Comparison of ENCODE assay signal across 22 cellular contexts in genomic region chr1:244735854-244736561, GRCh38.
DNase-seq lines count a peak whose midpoint lies in the region; ATAC-seq and TF ChIP-seq lines count a peak whose summit lies in the region.
"Had no signal": no experiment of that assay in that cellular context is flagged by ENCODE, and none has a peak within 500 bp of the region (broad histone marks: within the 10 kb centered on the region; RNA-seq: fewer than 3 reads in every experiment).

No MANE protein-coding gene starts in this region.

- ATAC-seq in PC-3 (peak; percentile 54), HG02885 (IDR thresholded peaks at IDR 0.05; ENCODE audit: poor library complexity, unreplicated experiment) (no peak)
- ATAC-seq in stimulated activated memory B cell treated with anti-CD40 and anti-IgM and Interleukin-4, amounts not matched to agents 10 μg/mL and 1 μg/mL and 100 μg/mL, for 72 hours: no peak
- ATAC-seq: activated CD4-positive, CD25-positive, alpha-beta regulatory T cell treated with anti-CD3 and anti-CD28 coated beads, Interleukin-2, amount 50 U/mL, for 24 hours had no signal

- intact Hi-C loops in PC-3 (cut with micrococcal nuclease) (no loop called here), dorsolateral prefrontal cortex (cut with DNase I) (no loop called here)

- DNase-seq in H7 (peak; percentile 56), PC-3 (peak; percentile 84), endothelial cell (ENCODE audit: low spot score) (no peak), dorsolateral prefrontal cortex (no peak), NAMALWA (ENCODE audit: low spot score) (no peak)
- DNase-seq: adrenal gland; effector CD8-positive, alpha-beta T cell; GF-D8; mesenchymal stem cell; NCI-H1048; NCI-H2081 treated with DMSO at 0.1 percent for 48 hours; NCI-H510A treated with DMSO at 0.1 percent for 48 hours; SIG-M5; stimulated activated CD4-positive, alpha-beta T cell treated with anti-CD3 and anti-CD28 coated beads, Interleukin-2, amount 100 ng/mL, for 48 hours had no signal

- no peaks in the 10 kb centered on the region; the same call in 1 of the 2 replicates for H3K36me3 ChIP-seq in H7 (replicated peaks; ENCODE audit: control insufficient read depth, insufficient read depth, low read length)
- no peaks in the 10 kb centered on the region for H3K36me3 ChIP-seq in PC-3 (ENCODE audit: low read depth, low read length)
- H3K36me3 ChIP-seq: adrenal gland had no signal

- H3K9me3 ChIP-seq in PC-3 (ENCODE audit: low read length): no peaks in the 10 kb centered on the region; the same call in 1 of the 2 replicates
- H3K9me3 ChIP-seq: adrenal gland had no signal

- no peaks in the 10 kb centered on the region for H3K79me2 ChIP-seq in PC-3 (ENCODE audit: low read length)

- no TSS peak for BruUV-seq in PC-3 (replicated peaks; lab: Mats Ljungman, UMichigan)

- H3K27me3 ChIP-seq in H7 (ENCODE audit: control insufficient read depth, insufficient read depth, low read length) (peaks cover 2% of the 10 kb centered on the region), PC-3 (ENCODE audit: low read length) (no peaks in the 10 kb centered on the region), dorsolateral prefrontal cortex (no peaks in the 10 kb centered on the region)
- H3K27me3 ChIP-seq: adrenal gland had no signal

- H3K27ac ChIP-seq in PC-3 (ENCODE audit: low read length) (peak overlapping the region; percentile 81), dorsolateral prefrontal cortex (no peak overlapping the region)
- H3K27ac ChIP-seq: adrenal gland had no signal

- H3K4me3 Mint-ChIP-seq in endothelial cell (ENCODE audit: unreplicated experiment): peak overlapping the region; percentile 37
- H3K4me3 Mint-ChIP-seq in stimulated activated memory B cell treated with anti-CD40 and anti-IgM and Interleukin-4, amounts not matched to agents 10 μg/mL and 1 μg/mL and 100 μg/mL, for 72 hours: no peak overlapping the region
- H3K4me3 Mint-ChIP-seq: B cell; central memory CD8-positive, alpha-beta T cell; nephron; T-helper 1 cell treated with Interleukin-12 subunit alpha and Interleukin-12 subunit beta and Interleukin-4 antibody, amounts not matched to agents 30 μg/mL and 1 μg/mL, for 36 hours had no signal

- H2AFZ ChIP-seq in PC-3 (ENCODE audit: low read length): peak overlapping the region; percentile 59

- peaks cover 6% of the 10 kb centered on the region for H3K27me3 Mint-ChIP-seq in endothelial cell (ENCODE audit: unreplicated experiment)
- no peaks in the 10 kb centered on the region for H3K27me3 Mint-ChIP-seq in stimulated activated memory B cell treated with anti-CD40 and anti-IgM and Interleukin-4, amounts not matched to agents 10 μg/mL and 1 μg/mL and 100 μg/mL, for 72 hours
- H3K27me3 Mint-ChIP-seq: B cell; central memory CD8-positive, alpha-beta T cell had no signal

- TF ChIP-seq CTCF in PC-3 (conservative IDR thresholded peaks at IDR 0.05; ENCODE audit: low read depth, low read length) (no peak), endothelial cell (IDR thresholded peaks at IDR 0.05; ENCODE audit: unreplicated experiment) (no peak), dorsolateral prefrontal cortex (IDR thresholded peaks at IDR 0.05 in 54 of 56, conservative IDR thresholded peaks at IDR 0.05 in 2 of 56; ENCODE audit: low read depth in 1 of 56, partially characterized antibody in 56 of 56) (no peak)

- H3F3A ChIP-seq in PC-3 (ENCODE audit: low read length, unreplicated experiment): peaks cover 3% of the 10 kb centered on the region

- no peaks in the 10 kb centered on the region for H3K4me1 Mint-ChIP-seq in endothelial cell (ENCODE audit: unreplicated experiment)
- H3K4me1 Mint-ChIP-seq in stimulated activated memory B cell treated with anti-CD40 and anti-IgM and Interleukin-4, amounts not matched to agents 10 μg/mL and 1 μg/mL and 100 μg/mL, for 72 hours: no peaks in the 10 kb centered on the region
- H3K4me1 Mint-ChIP-seq: central memory CD8-positive, alpha-beta T cell; nephron had no signal

- peak overlapping the region; percentile 20 for H3K4me2 ChIP-seq in PC-3 (ENCODE audit: low read length)

- H3K9ac ChIP-seq in PC-3 (ENCODE audit: low read length): peak overlapping the region; percentile 23; the same call in 1 of the 2 replicates

- peaks cover 3% of the 10 kb centered on the region for H3K36me3 Mint-ChIP-seq in endothelial cell (ENCODE audit: low read depth, unreplicated experiment)
- H3K36me3 Mint-ChIP-seq in stimulated activated memory B cell treated with anti-CD40 and anti-IgM and Interleukin-4, amounts not matched to agents 10 μg/mL and 1 μg/mL and 100 μg/mL, for 72 hours: peaks cover 5% of the 10 kb centered on the region

- H3K4me3 ChIP-seq in H7 (ENCODE audit: insufficient read depth, low read depth, low read length) (no peak overlapping the region), PC-3 (ENCODE audit: low read length) (no peak overlapping the region), dorsolateral prefrontal cortex (no peak overlapping the region)
- H3K4me3 ChIP-seq: adrenal gland had no signal

- H3K4me1 ChIP-seq in PC-3 (ENCODE audit: insufficient read depth, low read length): peaks cover 27% of the 10 kb centered on the region
- H3K4me1 ChIP-seq: adrenal gland had no signal

- H4K20me1 ChIP-seq in PC-3 (ENCODE audit: low read length): no peaks in the 10 kb centered on the region

- peaks cover 4% of the 10 kb centered on the region for H3K9me3 Mint-ChIP-seq in endothelial cell (ENCODE audit: unreplicated experiment)
- H3K9me3 Mint-ChIP-seq in stimulated activated memory B cell treated with anti-CD40 and anti-IgM and Interleukin-4, amounts not matched to agents 10 μg/mL and 1 μg/mL and 100 μg/mL, for 72 hours: peaks cover 2% of the 10 kb centered on the region
- H3K9me3 Mint-ChIP-seq: central memory CD8-positive, alpha-beta T cell had no signal

- POLR2A ChIA-PET in PC-3 (lab: Charles Lee; ENCODE audit: unreplicated experiment): interaction anchor here (0.7 kb wide), 1 partner anchor 46 kb away, joined by 5 read pairs; no protein-coding TSS in a partner anchor

- no peak overlapping the region for H3K27ac Mint-ChIP-seq in endothelial cell (ENCODE audit: unreplicated experiment)
- H3K27ac Mint-ChIP-seq in stimulated activated memory B cell treated with anti-CD40 and anti-IgM and Interleukin-4, amounts not matched to agents 10 μg/mL and 1 μg/mL and 100 μg/mL, for 72 hours: peak overlapping the region; percentile 65
- H3K27ac Mint-ChIP-seq: B cell; nephron; progenitor cell of endocrine pancreas; T-helper 1 cell treated with Interleukin-12 subunit alpha and Interleukin-12 subunit beta and Interleukin-4 antibody, amounts not matched to agents 30 μg/mL and 1 μg/mL, for 36 hours had no signal

- CTCF ChIA-PET in PC-3 (lab: Charles Lee): no interaction called here

- H3K9me2 ChIP-seq in PC-3 (replicated peaks; ENCODE audit: low read length): no peaks in the 10 kb centered on the region

Comparison
In these comparisons a context has a peak if more than half of its experiments do, and no peak if none do; other contexts are left out.
1. DNase-seq: peak in H7 (single experiment) and PC-3 (single experiment); none in endothelial cell (single experiment), dorsolateral prefrontal cortex (0 of 10) and NAMALWA (single experiment).